Comparison of ENCODE assay signal across 8 cellular contexts in the genomic region with DNA sequence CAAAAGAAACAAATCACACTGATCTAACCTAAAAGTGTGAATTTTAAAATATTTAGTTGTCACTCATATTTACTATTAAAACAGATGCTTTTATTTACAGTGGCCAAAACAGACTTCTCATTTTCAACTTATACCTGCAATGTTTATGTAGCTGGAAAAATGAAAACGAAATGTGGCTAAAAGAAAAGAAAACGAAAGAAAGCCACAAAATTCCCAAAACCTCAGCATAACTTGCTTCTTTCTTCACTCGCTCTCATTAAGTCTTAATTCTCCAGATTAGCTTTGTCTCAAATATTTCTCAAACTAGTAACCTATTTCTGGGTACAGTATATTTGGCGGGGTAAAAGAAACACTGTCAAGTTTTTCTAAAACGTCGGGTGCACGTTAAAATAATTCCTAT. TPM values are rescaled to one million over a fixed set of nuclear protein-coding genes. Genes with fewer than 3 reads are reported as not detected.
DNase-seq lines count a peak whose midpoint lies in the region; ATAC-seq, FAIRE-seq and TF ChIP-seq lines count a peak whose summit lies in the region.

No MANE protein-coding gene starts in this region.

- peak overlapping the region; percentile 46; the same call in 1 of the 2 replicates for H3K27ac ChIP-seq in HEK293 (ENCODE audit: extremely low read depth, low read depth, low read length)
- H3K27ac ChIP-seq in iPS DF 6.9 (ENCODE audit: low read length), result no peak overlapping the region
- peak overlapping the region in 1 of 2 donors; percentile 20 for H3K27ac ChIP-seq in small intestine (ENCODE audit: low read depth in 1 of 2, low read length in 1 of 2)

- peak overlapping the region; percentile 75 for H3K4me3 ChIP-seq in HEK293 (ENCODE audit: low read depth, low read length)
- H3K4me3 ChIP-seq in iPS DF 6.9 (ENCODE audit: low read length), result peak overlapping the region; percentile 83; the same call in 1 of the 2 replicates
- H3K4me3 ChIP-seq in small intestine (ENCODE audit: low read depth in 1 of 2, low read length in 2 of 2), result peak overlapping the region; percentile 61 to 84

- H3K9me3 Mint-ChIP-seq in activated CD8-positive, alpha-beta T cell treated with anti-CD3 and anti-CD28 coated beads for 36 hours, result no peaks in the 10 kb centered on the region

- H3K9me3 ChIP-seq in HEK293 (ENCODE audit: control insufficient read depth, insufficient read depth, low read depth, low read length) (no peaks in the 10 kb centered on the region), iPS DF 6.9 (ENCODE audit: control insufficient read depth, insufficient read depth, low read length) (no peaks in the 10 kb centered on the region), small intestine (ENCODE audit: control insufficient read depth, low read depth) (no peaks in the 10 kb centered on the region)

- peaks cover 0 to 6% of the 10 kb centered on the region in 2 experiments; a peak in 1 of 3 replicates for H3K36me3 ChIP-seq in HEK293 (ENCODE audit: control insufficient read depth in 2 of 2, insufficient read depth in 1 of 2, low read length in 2 of 2)
- H3K36me3 ChIP-seq in iPS DF 6.9 (ENCODE audit: control insufficient read depth, insufficient read depth, low read length), result no peaks in the 10 kb centered on the region
- H3K36me3 ChIP-seq in small intestine (ENCODE audit: control insufficient read depth in 2 of 2, insufficient read depth in 2 of 2, low read length in 2 of 2), result no peaks in the 10 kb centered on the region

- peaks cover 44% of the 10 kb centered on the region for H3K36me3 Mint-ChIP-seq in activated CD8-positive, alpha-beta T cell treated with anti-CD3 and anti-CD28 coated beads for 36 hours (ENCODE audit: low read depth)

- DNase-seq in activated CD8-positive, alpha-beta T cell treated with anti-CD3 and anti-CD28 coated beads for 36 hours, result no peak
- DNase-seq in iPS DF 6.9 (ENCODE audit: low read depth, low spot score), result no peak
- no peak for DNase-seq in small intestine
- DNase-seq in NCI-H748 treated with DMSO at 0.1 percent for 48 hours (lab: John Stamatoyannopoulos, UW), result no peak
- DNase-seq in DMS153 (lab: John Stamatoyannopoulos, UW), result no peak

- ATAC-seq in activated CD8-positive, alpha-beta T cell treated with anti-CD3 and anti-CD28 coated beads for 36 hours, result no peak
- ATAC-seq in GM19324 (IDR thresholded peaks at IDR 0.05; ENCODE audit: low FRiP score, unreplicated experiment), result no peak
- no peak for ATAC-seq in activated CD4-positive, CD25-positive, alpha-beta regulatory T cell treated with anti-CD3 and anti-CD28 coated beads, Interleukin-2, amount 50 U/mL, for 24 hours

- H3K27me3 ChIP-seq in iPS DF 6.9 (ENCODE audit: control insufficient read depth, insufficient read depth, low read length) (no peaks in the 10 kb centered on the region), small intestine (ENCODE audit: control insufficient read depth in 2 of 2, insufficient read depth in 2 of 2, low read length in 2 of 2) (no peaks in the 10 kb centered on the region)

- WGBS in iPS DF 6.9 (ENCODE audit: insufficient coverage, insufficient read length), result no CpG with 5 or more reads among the region's 7 CpGs
- 0 to 1% (median 1%) methylated on average over 7 of the region's 7 CpGs for WGBS in small intestine, 3 donors

- FAIRE-seq in small intestine (lab: Jason Lieb, UNC), result no peak

- CTCF ChIA-PET in HEK293 (lab: Yijun Ruan, JAX), result interaction anchor here (0.6 to 2.1 kb wide), 3 partner anchors 169 to 878 kb away, joined by 3 to 7 read pairs (median 4); no protein-coding TSS in a partner anchor
- CTCF ChIA-PET in activated CD8-positive, alpha-beta T cell treated with anti-CD3 and anti-CD28 coated beads for 36 hours (lab: Charles Lee), result interaction anchor here (0.7 to 1.3 kb wide), 2 partner anchors 13 to 169 kb away, joined by 3 to 5 read pairs; no protein-coding TSS in a partner anchor

- H3K4me3 Mint-ChIP-seq in activated CD8-positive, alpha-beta T cell treated with anti-CD3 and anti-CD28 coated beads for 36 hours, result peak overlapping the region; percentile 99

- peaks cover 45% of the 10 kb centered on the region for H3K4me1 Mint-ChIP-seq in activated CD8-positive, alpha-beta T cell treated with anti-CD3 and anti-CD28 coated beads for 36 hours (ENCODE audit: low read depth)

- H3K4me1 ChIP-seq in HEK293 (ENCODE audit: control insufficient read depth, insufficient read depth, low read length) (no peaks in the 10 kb centered on the region), iPS DF 6.9 (ENCODE audit: control insufficient read depth, insufficient read depth, low read length) (no peaks in the 10 kb centered on the region), small intestine (ENCODE audit: control insufficient read depth in 2 of 2, insufficient read depth in 1 of 2, low read depth in 1 of 2, low read length in 1 of 2) (peaks cover 1 to 3% of the 10 kb centered on the region in 2 donors)

- TF ChIP-seq CTCF in HEK293 (tag by site-specific recombination; IDR thresholded peaks at IDR 0.05), result no peak
- TF ChIP-seq CTCF in activated CD8-positive, alpha-beta T cell treated with anti-CD3 and anti-CD28 coated beads for 36 hours (IDR thresholded peaks at IDR 0.05), result no peak

- intact Hi-C loops in activated CD8-positive, alpha-beta T cell treated with anti-CD3 and anti-CD28 coated beads for 36 hours (cut with micrococcal nuclease), result loop anchor here (10.0 kb wide), 2 partner anchors 94 to 196 kb away; a partner anchor contains a TSS

- no peaks in the 10 kb centered on the region for H3K27me3 Mint-ChIP-seq in activated CD8-positive, alpha-beta T cell treated with anti-CD3 and anti-CD28 coated beads for 36 hours

- POLR2A ChIA-PET in HEK293 (lab: Yijun Ruan, JAX), result no interaction called here
- POLR2A ChIA-PET in activated CD8-positive, alpha-beta T cell treated with anti-CD3 and anti-CD28 coated beads for 36 hours (lab: Charles Lee), result interaction anchor here (0.6 to 1.5 kb wide), 4 partner anchors 19 to 99 kb away, joined by 3 to 4 read pairs (median 3); no protein-coding TSS in a partner anchor

- peak overlapping the region; percentile 99 for H3K27ac Mint-ChIP-seq in activated CD8-positive, alpha-beta T cell treated with anti-CD3 and anti-CD28 coated beads for 36 hours

TF ChIP-seq in HEK293, 187 proteins besides CTCF, POLR2A, EP300 and RAD21:
- no peak for TF ChIP-seq ZNF114 (tag by site-specific recombination; IDR thresholded peaks at IDR 0.05)

RNA-seq across cellular contexts. Expression of a gene that starts 0.7 kb away (rescaled TPM):
- 10 to 100 TPM; 34.9 to 40.6 TPM for total RNA-seq in activated CD8-positive, alpha-beta T cell treated with anti-CD3 and anti-CD28 coated beads for 36 hours
- polyA plus RNA-seq in small intestine, result 10 to 100 TPM; 12.4 to 23.4 (median 15.4) TPM
